Comparison of ENCODE assay signal across 1 cellular context in genomic region chr20:4045741-4046140, GRCh38.
TF ChIP-seq lines count a peak whose summit lies in the region.

No MANE protein-coding gene starts in this region.

TF ChIP-seq in IMR-90, 13 proteins besides CTCF, POLR2A, EP300 and RAD21 (continued from another document):
- TF ChIP-seq RFX5 (IDR thresholded peaks at IDR 0.05; ENCODE audit: low read depth, low read length) (no peak), USF2 (IDR thresholded peaks at IDR 0.05; ENCODE audit: low read depth, low read length) (no peak), MAZ (IDR thresholded peaks at IDR 0.05; ENCODE audit: borderline replicate concordance, low read depth, low read length) (no peak), CEBPB (IDR thresholded peaks at IDR 0.05; ENCODE audit: low read depth, low read length) (no peak), NFE2L2 (IDR thresholded peaks at IDR 0.05; ENCODE audit: low read depth, low read length) (no peak), BHLHE40 (IDR thresholded peaks at IDR 0.05; ENCODE audit: low read depth, low read length) (no peak), RCOR1 (IDR thresholded peaks at IDR 0.05; ENCODE audit: insufficient replicate concordance, low read length) (no peak), MAFK (IDR thresholded peaks at IDR 0.05; ENCODE audit: low read depth, low read length) (no peak)
